18 cellular contexts compared by ENCODE assay signal in the genomic region with DNA sequence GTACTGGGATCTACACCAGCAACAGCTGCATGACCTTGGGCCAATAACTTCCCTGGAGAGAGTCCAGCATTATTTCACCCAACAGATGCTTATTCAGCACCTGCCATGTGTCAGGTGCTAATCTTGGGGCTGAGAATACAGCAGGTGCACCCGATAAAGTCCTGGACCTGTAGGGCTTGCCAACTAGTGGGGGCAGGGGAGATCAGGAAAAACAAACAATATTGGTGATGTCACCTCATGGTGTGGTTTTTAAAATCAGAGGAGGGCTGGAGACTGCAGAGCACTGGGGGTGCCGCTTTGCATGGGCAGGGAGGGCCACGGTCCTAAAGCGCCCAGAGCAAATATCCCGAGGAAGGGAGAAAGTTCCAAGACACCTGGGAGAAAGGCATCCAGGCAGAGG.
A peak's percentile ranks its signal among the peaks of the same experiment; 100 is the strongest.
DNase-seq lines count a peak whose midpoint lies in the region; ATAC-seq, FAIRE-seq and TF ChIP-seq lines count a peak whose summit lies in the region.
"Had no signal": no experiment of that assay in that cellular context is flagged by ENCODE, and none has a peak within 500 bp of the region (broad histone marks: within the 10 kb centered on the region; RNA-seq: fewer than 3 reads in every experiment).

No MANE protein-coding gene starts in this region.

- H3K27ac ChIP-seq in SJCRH30 (no peak overlapping the region), pancreas (peak overlapping the region; percentile 61 to 84 (median 82))
- H3K27ac ChIP-seq: A549, C4-2B, HL-60 had no signal

- H3K9me3 Mint-ChIP-seq in endothelial cell (ENCODE audit: unreplicated experiment), result no peaks in the 10 kb centered on the region
- no peaks in the 10 kb centered on the region for H3K9me3 Mint-ChIP-seq in stimulated activated naive B cell treated with anti-CD40 and anti-IgM and Interleukin-4, amounts not matched to agents 10 μg/mL and 1 μg/mL and 100 μg/mL, for 72 hours

- H3K36me3 Mint-ChIP-seq in endothelial cell (ENCODE audit: low read depth, unreplicated experiment), result no peaks in the 10 kb centered on the region
- no peaks in the 10 kb centered on the region for H3K36me3 Mint-ChIP-seq in stimulated activated naive B cell treated with anti-CD40 and anti-IgM and Interleukin-4, amounts not matched to agents 10 μg/mL and 1 μg/mL and 100 μg/mL, for 72 hours
- H3K36me3 Mint-ChIP-seq: CD4-positive, alpha-beta memory T cell had no signal

- H3K27me3 ChIP-seq in SJCRH30 (no peaks in the 10 kb centered on the region), pancreas (no peaks in the 10 kb centered on the region)

- H3K9me3 ChIP-seq in SJCRH30 (replicated peaks), result no peaks in the 10 kb centered on the region
- no peaks in the 10 kb centered on the region for H3K9me3 ChIP-seq in pancreas
- H3K9me3 ChIP-seq: A549, BE2C, Caco-2, HAP-1 had no signal

- FAIRE-seq in pancreas (lab: Jason Lieb, UNC), result no peak
- FAIRE-seq: A549, GM19239 had no signal

- peak; percentile 22 for DNase-seq in LHCN-M2 (ENCODE audit: low read depth)
- DNase-seq in SJCRH30, result peak; percentile 5 to 28
- DNase-seq in endothelial cell (ENCODE audit: low spot score), result no peak
- DNase-seq in pancreas, result peak; percentile 64 to 97 (median 91)
- DNase-seq in amygdala (lab: John Stamatoyannopoulos, UW), result no peak
- no peak for DNase-seq in stimulated activated naive B cell treated with anti-CD40 and anti-IgM and Interleukin-4, amounts not matched to agents 10 μg/mL and 1 μg/mL and 100 μg/mL, for 72 hours
- DNase-seq in retina, result no peak
- DNase-seq: BE2C; Caco-2; CD4-positive, alpha-beta memory T cell; DMS53; GF-D8; GOT3 had no signal

- ATAC-seq in pancreas, result peak; percentile 74 to 88 (median 80)
- ATAC-seq in stimulated activated naive B cell treated with anti-CD40 and anti-IgM and Interleukin-4, amounts not matched to agents 10 μg/mL and 1 μg/mL and 100 μg/mL, for 72 hours (replicated peaks), result no peak
- ATAC-seq: A549 had no signal

- WGBS in pancreas, 2 donors, result 31 to 43% methylated on average over 5 of the region's 5 CpGs

- no peaks in the 10 kb centered on the region for H3K4me1 ChIP-seq in SJCRH30
- peaks cover 34 to 50% (median 39%) of the 10 kb centered on the region in 3 donors for H3K4me1 ChIP-seq in pancreas
- H3K4me1 ChIP-seq: BE2C, Caco-2 had no signal

- no peak overlapping the region for H3K27ac Mint-ChIP-seq in endothelial cell (ENCODE audit: unreplicated experiment)
- H3K27ac Mint-ChIP-seq in stimulated activated naive B cell treated with anti-CD40 and anti-IgM and Interleukin-4, amounts not matched to agents 10 μg/mL and 1 μg/mL and 100 μg/mL, for 72 hours, result no peak overlapping the region
- H3K27ac Mint-ChIP-seq: CD4-positive, alpha-beta memory T cell had no signal

- H3K4me3 ChIP-seq in SJCRH30 (no peak overlapping the region), pancreas (no peak overlapping the region)
- H3K4me3 ChIP-seq: A549, HAP-1 had no signal

- TF ChIP-seq CTCF in endothelial cell (IDR thresholded peaks at IDR 0.05; ENCODE audit: unreplicated experiment), result no peak
- no peak for TF ChIP-seq CTCF in pancreas (IDR thresholded peaks at IDR 0.05)

- H3K4me3 Mint-ChIP-seq in endothelial cell (ENCODE audit: unreplicated experiment), result peak overlapping the region; percentile 37
- no peak overlapping the region for H3K4me3 Mint-ChIP-seq in stimulated activated naive B cell treated with anti-CD40 and anti-IgM and Interleukin-4, amounts not matched to agents 10 μg/mL and 1 μg/mL and 100 μg/mL, for 72 hours
- H3K4me3 Mint-ChIP-seq: CD4-positive, alpha-beta memory T cell had no signal

- H3K36me3 ChIP-seq in SJCRH30 (no peaks in the 10 kb centered on the region), pancreas (no peaks in the 10 kb centered on the region)
- H3K36me3 ChIP-seq: BE2C, HAP-1 had no signal

- peaks cover 32% of the 10 kb centered on the region for H3K4me1 Mint-ChIP-seq in endothelial cell (ENCODE audit: unreplicated experiment)
- no peaks in the 10 kb centered on the region for H3K4me1 Mint-ChIP-seq in stimulated activated naive B cell treated with anti-CD40 and anti-IgM and Interleukin-4, amounts not matched to agents 10 μg/mL and 1 μg/mL and 100 μg/mL, for 72 hours
- H3K4me1 Mint-ChIP-seq: CD4-positive, alpha-beta memory T cell had no signal

- peaks cover 6% of the 10 kb centered on the region for H3K27me3 Mint-ChIP-seq in endothelial cell (ENCODE audit: unreplicated experiment)
- peaks cover 7 to 11% of the 10 kb centered on the region in 2 donors for H3K27me3 Mint-ChIP-seq in stimulated activated naive B cell treated with anti-CD40 and anti-IgM and Interleukin-4, amounts not matched to agents 10 μg/mL and 1 μg/mL and 100 μg/mL, for 72 hours

- intact Hi-C loops in pancreas (cut with DNase I), result no loop called here

Comparison
In these comparisons a context has a peak if more than half of its experiments do, and no peak if none do; other contexts are left out.
1. DNase-seq: peak in LHCN-M2 (single experiment), SJCRH30 (2 of 2) and pancreas (6 of 6); none in endothelial cell (single experiment), amygdala (0 of 56), stimulated activated naive B cell treated with anti-CD40 and anti-IgM and Interleukin-4, amounts not matched to agents 10 μg/mL and 1 μg/mL and 100 μg/mL, for 72 hours (single experiment) and retina (single experiment).
2. ATAC-seq: peak in pancreas (4 of 4); none in stimulated activated naive B cell treated with anti-CD40 and anti-IgM and Interleukin-4, amounts not matched to agents 10 μg/mL and 1 μg/mL and 100 μg/mL, for 72 hours (0 of 2).